8 cellular contexts compared by ENCODE assay signal in genomic region chrX:12901486-12901885, GRCh38. TPM values are rescaled to one million over a fixed set of nuclear protein-coding genes. Genes with fewer than 3 reads are reported as not detected.
DNase-seq lines count a peak whose midpoint lies in the region; ATAC-seq and TF ChIP-seq lines count a peak whose summit lies in the region.

No MANE protein-coding gene starts in this region.

- H3K4me3 ChIP-seq in AG04450 (ENCODE audit: low read depth, low read length) (no peak overlapping the region), lower leg skin (ENCODE audit: low read depth, poor library complexity, severe bottlenecking) (no peak overlapping the region)

- H3K36me3 Mint-ChIP-seq in activated CD4-positive, alpha-beta T cell treated with anti-CD3 and anti-CD28 coated beads for 36 hours (ENCODE audit: low read depth) = no peaks in the 10 kb centered on the region

- no peak overlapping the region for H3K27ac Mint-ChIP-seq in activated CD4-positive, alpha-beta T cell treated with anti-CD3 and anti-CD28 coated beads for 36 hours

- H3K4me1 Mint-ChIP-seq in activated CD4-positive, alpha-beta T cell treated with anti-CD3 and anti-CD28 coated beads for 36 hours = peaks cover 9% of the 10 kb centered on the region

- TF ChIP-seq POLR2A in lower leg skin (IDR thresholded peaks at IDR 0.05) = no peak

- no peaks in the 10 kb centered on the region for H3K27me3 Mint-ChIP-seq in activated CD4-positive, alpha-beta T cell treated with anti-CD3 and anti-CD28 coated beads for 36 hours

- DNase-seq in AG04450 (ENCODE audit: low read depth, low spot score) = peak; percentile 7
- DNase-seq in NCI-H146 treated with DMSO at 0.1 percent for 48 hours (lab: John Stamatoyannopoulos, UW; ENCODE audit: unreplicated experiment) = peak; percentile 12
- peak; percentile 81 for DNase-seq in activated CD4-positive, alpha-beta T cell treated with anti-CD3 and anti-CD28 coated beads for 36 hours
- DNase-seq in cerebellum (ENCODE audit: low spot score) = peak; percentile 8
- DNase-seq in lower leg skin (ENCODE audit: low spot score in 2 of 2) = peak; percentile 42 to 88
- peak; percentile 20 for DNase-seq in stimulated activated CD8-positive, alpha-beta memory T cell treated with anti-CD3 and anti-CD28 coated beads, Interleukin-12 subunit alpha, Interleukin-12 subunit beta, amount 100 ng/mL, for 4 hours (ENCODE audit: low read depth)

- H3K27ac ChIP-seq in AG04450 (ENCODE audit: low read depth, low read length) = no peak overlapping the region

- no peaks in the 10 kb centered on the region for H3K9me3 Mint-ChIP-seq in activated CD4-positive, alpha-beta T cell treated with anti-CD3 and anti-CD28 coated beads for 36 hours (ENCODE audit: low read depth)

- ATAC-seq in GM18873 (IDR thresholded peaks at IDR 0.05; ENCODE audit: low FRiP score, unreplicated experiment) = peak; percentile 48
- ATAC-seq in activated CD4-positive, alpha-beta T cell treated with anti-CD3 and anti-CD28 coated beads for 36 hours = peak; percentile 61
- no peak for ATAC-seq in GM19328 (IDR thresholded peaks at IDR 0.05; ENCODE audit: unreplicated experiment)

- CTCF ChIA-PET in AG04450 (lab: Charles Lee) = interaction anchor here (0.6 to 1.7 kb wide), 6 partner anchors 15 to 484 kb away, joined by 3 to 24 read pairs (median 6); no protein-coding TSS in a partner anchor
- CTCF ChIA-PET in activated CD4-positive, alpha-beta T cell treated with anti-CD3 and anti-CD28 coated beads for 36 hours (lab: Charles Lee) = interaction anchor here (0.6 to 1.7 kb wide), 8 partner anchors 10 to 333 kb away, joined by 3 to 15 read pairs (median 4); no protein-coding TSS in a partner anchor

- TF ChIP-seq CTCF in AG04450 (IDR thresholded peaks at IDR 0.05; ENCODE audit: low read depth, low read length) (peak; percentile 59), lower leg skin (IDR thresholded peaks at IDR 0.05) (no peak)

- H3K4me3 Mint-ChIP-seq in activated CD4-positive, alpha-beta T cell treated with anti-CD3 and anti-CD28 coated beads for 36 hours = no peak overlapping the region

- intact Hi-C loops in activated CD4-positive, alpha-beta T cell treated with anti-CD3 and anti-CD28 coated beads for 36 hours (cut with DNase I, micrococcal nuclease) = loop anchor here in 1 of 2 experiments (1.0 to 10.0 kb wide), 2 partner anchors 199 to 817 kb away; no protein-coding TSS in a partner anchor
- intact Hi-C loops in lower leg skin (cut with DNase I; ENCODE audit: low total_unique reads) = loop anchor here (5.0 kb wide), 1 partner anchor 89 kb away; no protein-coding TSS in a partner anchor

- no peaks in the 10 kb centered on the region for H3K27me3 ChIP-seq in AG04450 (ENCODE audit: control insufficient read depth, insufficient read depth, low read length)

- WGBS in lower leg skin, 2 donors = 11 to 17% methylated on average over 10 of the region's 10 CpGs

- no peaks in the 10 kb centered on the region for H3K9me3 ChIP-seq in AG04450 (ENCODE audit: control insufficient read depth, insufficient read depth, low read length)

- POLR2A ChIA-PET in AG04450 (lab: Yijun Ruan, JAX) = no interaction called here
- POLR2A ChIA-PET in activated CD4-positive, alpha-beta T cell treated with anti-CD3 and anti-CD28 coated beads for 36 hours (lab: Charles Lee) = no interaction called here

RNA-seq across cellular contexts. Expression of gene TLR8, which starts 4.9 kb away (rescaled TPM):
- polyA plus RNA-seq in AG04450 (2011; rRNA removed) = not detected in 2 replicates
- polyA minus RNA-seq in AG04450 (2011; rRNA and poly(A)+ RNA removed) = not detected in 2 replicates
- total RNA-seq in activated CD4-positive, alpha-beta T cell treated with anti-CD3 and anti-CD28 coated beads for 36 hours = not detected
- total RNA-seq in cerebellum (0.27 TPM), lower leg skin (under 1 TPM; 0.08 to 0.84 (median 0.52) TPM)

RNA-seq across cellular contexts. Expression of gene TLR7, which starts 34.6 kb away (rescaled TPM):
- not detected in 2 replicates for polyA plus RNA-seq in AG04450 (2011; rRNA removed)
- polyA minus RNA-seq in AG04450 (2011; rRNA and poly(A)+ RNA removed) = not detected in 2 replicates
- under 1 TPM in 1 of 2 experiments, not detected in 1; 0.04 TPM for total RNA-seq in activated CD4-positive, alpha-beta T cell treated with anti-CD3 and anti-CD28 coated beads for 36 hours
- 1.2 TPM for total RNA-seq in cerebellum
- under 1 TPM; 0.15 to 0.38 (median 0.23) TPM for total RNA-seq in lower leg skin

Comparison
In these comparisons a context has a peak if more than half of its experiments do, and no peak if none do; other contexts are left out.
1. DNase-seq: peak in every context shown above with its lines; median percentile 81 in activated CD4-positive, alpha-beta T cell treated with anti-CD3 and anti-CD28 coated beads for 36 hours; 65 in lower leg skin; 20 in stimulated activated CD8-positive, alpha-beta memory T cell treated with anti-CD3 and anti-CD28 coated beads, Interleukin-12 subunit alpha, Interleukin-12 subunit beta, amount 100 ng/mL, for 4 hours; 12 in NCI-H146 treated with DMSO at 0.1 percent for 48 hours; 8 in cerebellum; 7 in AG04450.